1 cellular context compared by ENCODE assay signal in the genomic region with DNA sequence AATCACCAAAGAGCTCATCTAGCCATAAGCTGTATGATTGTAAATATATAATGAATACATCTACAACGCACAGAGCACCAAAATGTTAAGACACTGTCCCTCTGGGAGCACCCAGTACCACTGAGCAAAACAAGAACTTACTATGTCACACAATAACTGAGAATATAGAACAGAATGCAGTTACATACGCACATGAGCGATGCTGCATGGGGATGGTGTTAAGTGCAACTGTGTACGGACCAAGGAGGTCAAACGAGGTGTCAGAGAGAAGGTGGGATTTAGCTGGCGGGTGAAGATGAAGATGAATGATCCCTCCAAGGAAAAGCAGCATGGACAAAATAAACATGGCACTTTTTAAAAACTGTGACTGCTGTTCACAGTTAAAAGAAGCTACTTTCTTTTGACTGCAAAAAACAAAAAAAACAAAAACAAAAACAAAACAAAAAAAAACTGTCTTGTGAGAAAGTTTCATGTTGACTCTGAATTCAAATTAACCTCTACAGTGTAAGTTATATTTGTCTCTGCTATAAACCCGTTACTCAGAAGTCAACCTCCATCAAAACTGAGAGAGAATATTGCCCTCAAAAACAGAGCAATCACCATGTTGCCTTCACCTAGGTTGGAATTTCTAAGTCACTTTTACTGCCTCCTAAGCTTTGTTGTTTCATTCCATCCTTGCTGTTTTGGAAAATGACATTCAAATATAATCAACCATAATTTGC.
TF ChIP-seq lines count a peak whose summit lies in the region.

No MANE protein-coding gene starts in this region.

TF ChIP-seq in K562, 482 proteins besides CTCF, POLR2A, EP300 and RAD21 (continued from another document):
- TF ChIP-seq, protein P1, sequence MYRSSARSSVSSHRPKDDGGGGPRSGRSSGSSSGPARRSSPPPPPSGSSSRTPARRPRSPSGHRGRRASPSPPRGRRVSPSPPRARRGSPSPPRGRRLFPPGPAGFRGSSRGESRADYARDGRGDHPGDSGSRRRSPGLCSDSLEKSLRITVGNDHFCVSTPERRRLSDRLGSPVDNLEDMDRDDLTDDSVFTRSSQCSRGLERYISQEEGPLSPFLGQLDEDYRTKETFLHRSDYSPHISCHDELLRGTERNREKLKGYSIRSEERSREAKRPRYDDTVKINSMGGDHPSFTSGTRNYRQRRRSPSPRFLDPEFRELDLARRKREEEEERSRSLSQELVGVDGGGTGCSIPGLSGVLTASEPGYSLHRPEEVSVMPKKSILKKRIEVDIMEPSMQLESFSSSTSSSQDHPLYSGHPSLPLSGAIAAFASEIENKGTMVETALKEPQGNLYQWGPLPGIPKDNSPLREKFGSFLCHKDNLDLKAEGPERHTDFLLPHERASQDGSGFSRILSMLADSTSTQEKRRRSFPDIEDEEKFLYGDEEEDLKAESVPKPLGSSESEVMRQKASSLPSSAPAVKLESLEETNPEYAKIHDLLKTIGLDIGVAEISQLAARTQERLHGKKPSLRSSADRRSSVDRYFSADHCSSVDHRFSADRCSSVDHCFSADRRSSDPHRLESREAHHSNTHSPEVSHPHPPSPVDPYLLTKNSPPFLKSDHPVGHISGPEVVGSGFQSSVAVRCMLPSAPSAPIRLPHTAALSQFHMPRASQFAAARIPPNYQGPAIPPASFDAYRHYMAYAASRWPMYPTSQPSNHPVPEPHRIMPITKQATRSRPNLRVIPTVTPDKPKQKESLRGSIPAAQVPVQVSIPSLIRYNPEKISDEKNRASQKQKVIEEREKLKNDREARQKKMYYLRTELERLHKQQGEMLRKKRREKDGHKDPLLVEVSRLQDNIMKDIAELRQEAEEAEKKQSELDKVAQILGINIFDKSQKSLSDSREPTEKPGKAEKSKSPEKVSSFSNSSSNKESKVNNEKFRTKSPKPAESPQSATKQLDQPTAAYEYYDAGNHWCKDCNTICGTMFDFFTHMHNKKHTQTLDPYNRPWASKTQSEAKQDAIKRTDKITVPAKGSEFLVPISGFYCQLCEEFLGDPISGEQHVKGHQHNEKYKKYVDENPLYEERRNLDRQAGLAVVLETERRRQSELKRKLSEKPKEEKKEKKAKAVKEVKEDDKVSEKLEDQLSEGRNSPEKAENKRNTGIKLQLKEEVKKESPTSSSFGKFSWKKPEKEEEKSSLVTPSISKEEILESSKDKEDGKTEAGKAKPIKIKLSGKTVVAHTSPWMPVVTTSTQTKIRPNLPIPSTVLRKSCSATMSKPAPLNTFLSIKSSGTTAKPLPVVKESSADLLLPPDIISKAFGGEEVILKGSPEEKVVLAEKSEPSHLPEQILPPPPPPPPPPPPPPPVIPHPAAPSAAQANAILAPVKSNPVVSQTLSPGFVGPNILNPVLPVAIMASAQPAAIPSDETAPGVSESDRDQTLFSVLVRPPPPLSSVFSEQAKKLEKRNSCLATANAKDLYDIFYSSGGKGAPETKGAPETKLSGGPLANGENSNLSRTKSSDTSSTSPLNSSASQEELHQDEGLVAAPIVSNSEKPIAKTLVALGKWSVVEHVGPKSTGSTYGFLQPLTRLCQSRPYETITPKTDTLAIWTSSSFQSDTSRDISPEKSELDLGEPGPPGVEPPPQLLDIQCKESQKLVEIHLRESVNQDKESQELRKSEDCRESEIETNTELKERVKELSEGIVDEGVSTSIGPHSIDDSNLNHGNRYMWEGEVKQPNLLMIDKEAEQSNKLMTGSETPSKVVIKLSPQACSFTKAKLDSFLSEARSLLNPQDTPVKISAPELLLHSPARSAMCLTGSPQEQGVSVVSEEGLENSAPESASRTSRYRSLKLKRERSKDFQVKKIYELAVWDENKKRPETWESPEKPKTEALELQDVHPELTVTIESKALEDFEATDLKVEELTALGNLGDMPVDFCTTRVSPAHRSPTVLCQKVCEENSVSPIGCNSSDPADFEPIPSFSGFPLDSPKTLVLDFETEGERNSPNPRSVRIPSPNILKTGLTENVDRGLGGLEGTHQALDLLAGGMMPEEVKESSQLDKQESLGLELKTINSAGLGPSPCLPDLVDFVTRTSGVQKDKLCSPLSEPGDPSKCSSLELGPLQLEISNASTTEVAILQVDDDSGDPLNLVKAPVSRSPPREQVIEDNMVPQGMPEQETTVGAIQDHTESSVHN (IDR thresholded peaks at IDR 0.05; ENCODE audit: borderline replicate concordance in 1 of 2, low read depth in 1 of 2) = no peak
- TF ChIP-seq E2F4 (CRISPR knock-in tag; IDR thresholded peaks at IDR 0.05; ENCODE audit: low read depth) (no peak), SRSF3 (IDR thresholded peaks at IDR 0.05; ENCODE audit: insufficient read depth, low read length) (no peak), TFE3 (CRISPR knock-in tag; IDR thresholded peaks at IDR 0.05) (no peak), ZFP1 (CRISPR knock-in tag; IDR thresholded peaks at IDR 0.05) (no peak)
- TF ChIP-seq, protein P2, sequence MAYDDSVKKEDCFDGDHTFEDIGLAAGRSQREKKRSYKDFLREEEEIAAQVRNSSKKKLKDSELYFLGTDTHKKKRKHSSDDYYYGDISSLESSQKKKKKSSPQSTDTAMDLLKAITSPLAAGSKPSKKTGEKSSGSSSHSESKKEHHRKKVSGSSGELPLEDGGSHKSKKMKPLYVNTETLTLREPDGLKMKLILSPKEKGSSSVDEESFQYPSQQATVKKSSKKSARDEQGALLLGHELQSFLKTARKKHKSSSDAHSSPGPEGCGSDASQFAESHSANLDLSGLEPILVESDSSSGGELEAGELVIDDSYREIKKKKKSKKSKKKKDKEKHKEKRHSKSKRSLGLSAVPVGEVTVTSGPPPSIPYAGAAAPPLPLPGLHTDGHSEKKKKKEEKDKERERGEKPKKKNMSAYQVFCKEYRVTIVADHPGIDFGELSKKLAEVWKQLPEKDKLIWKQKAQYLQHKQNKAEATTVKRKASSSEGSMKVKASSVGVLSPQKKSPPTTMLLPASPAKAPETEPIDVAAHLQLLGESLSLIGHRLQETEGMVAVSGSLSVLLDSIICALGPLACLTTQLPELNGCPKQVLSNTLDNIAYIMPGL (CRISPR knock-in tag; IDR thresholded peaks at IDR 0.05) = no peak
